ENCODE assay signal across 13 cellular contexts in the genomic region with DNA sequence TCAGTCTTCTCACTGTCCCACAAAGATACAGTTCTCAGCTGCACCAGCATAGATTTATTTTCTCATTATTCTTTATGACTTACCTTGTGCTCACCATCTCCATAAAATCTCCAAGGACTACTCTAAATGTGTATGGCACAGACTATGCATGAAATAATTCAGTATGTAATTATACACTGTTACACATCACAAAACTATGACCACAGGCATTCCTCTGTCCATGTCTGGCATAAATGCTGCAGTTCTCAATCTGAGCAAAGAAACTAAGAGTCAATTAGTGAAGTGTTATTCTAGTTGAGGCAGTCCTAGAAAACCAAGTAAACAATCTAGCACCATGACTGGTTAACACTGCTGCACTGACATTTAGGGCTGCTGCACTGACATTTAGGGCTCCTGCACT. TPM values are rescaled to one million over a fixed set of nuclear protein-coding genes. Genes with fewer than 3 reads are reported as not detected.
A peak's percentile ranks its signal among the peaks of the same experiment; 100 is the strongest.
DNase-seq lines count a peak whose midpoint lies in the region; ATAC-seq, FAIRE-seq and TF ChIP-seq lines count a peak whose summit lies in the region.
"Had no signal": no experiment of that assay in that cellular context is flagged by ENCODE, and none has a peak within 500 bp of the region (broad histone marks: within the 10 kb centered on the region; RNA-seq: fewer than 3 reads in every experiment).

No MANE protein-coding gene starts in this region.

- ATAC-seq in activated naive CD8-positive, alpha-beta T cell treated with anti-CD3 and anti-CD28 coated beads, Interleukin-2, amount 50 U/mL, for 24 hours = no peak
- ATAC-seq: CD8-positive, alpha-beta T cell had no signal

- no peak for FAIRE-seq in GM12892 (lab: Jason Lieb, UNC)

- H3K9ac ChIP-seq in BLaER1 treated with 17β-estradiol and CSF1 and Interleukin-3, amounts not matched to agents 10 nM and 100 nM = 0 out of 22 replicates have a peak overlapping the region, but pooled peaks of 1 of the 11 experiments have one; percentile 46

- no peaks in the 10 kb centered on the region for H3K9me3 ChIP-seq in BLaER1 treated with 17β-estradiol and CSF1 and Interleukin-3, amounts not matched to agents 10 nM and 100 nM (replicated peaks in 1 of 11)

- DNase-seq in HFFc6 (peak; percentile 85), kidney tubule cell (ENCODE audit: low spot score) (peak; percentile 49), GM12892 (ENCODE audit: insufficient read length) (no peak), Kasumi-1 (lab: John Stamatoyannopoulos, UW) (no peak), NCI-H2107 (lab: John Stamatoyannopoulos, UW) (no peak), iPS-NIHi7 (ENCODE audit: extremely low spot score) (no peak)
- no peak for DNase-seq in activated naive CD8-positive, alpha-beta T cell treated with anti-CD3 and anti-CD28 coated beads, Interleukin-2, amount 50 U/mL, for 24 hours
- DNase-seq: activated CD8-positive, alpha-beta memory T cell treated with anti-CD3 and anti-CD28 coated beads, Interleukin-2, amount 50 U/mL, for 48 hours; CD8-positive, alpha-beta T cell; midbrain; substantia nigra; T-helper 9 cell had no signal

- peaks cover 53 to 71% (median 58%) of the 10 kb centered on the region in 10 experiments for H3K4me1 ChIP-seq in BLaER1 treated with 17β-estradiol and CSF1 and Interleukin-3, amounts not matched to agents 10 nM and 100 nM

- peak overlapping the region; percentile 72 for H3K27ac Mint-ChIP-seq in HFFc6
- H3K27ac Mint-ChIP-seq in activated naive CD8-positive, alpha-beta T cell treated with anti-CD3 and anti-CD28 coated beads, Interleukin-2, amount 50 U/mL, for 24 hours = peak overlapping the region; percentile 56
- H3K27ac Mint-ChIP-seq: CD8-positive, alpha-beta T cell had no signal

- H3K4me3 Mint-ChIP-seq in HFFc6 = peak overlapping the region; percentile 46
- peak overlapping the region; percentile 98 for H3K4me3 Mint-ChIP-seq in activated naive CD8-positive, alpha-beta T cell treated with anti-CD3 and anti-CD28 coated beads, Interleukin-2, amount 50 U/mL, for 24 hours
- H3K4me3 Mint-ChIP-seq: CD8-positive, alpha-beta T cell had no signal

- H3K27me3 ChIP-seq in BLaER1 treated with 17β-estradiol and CSF1 and Interleukin-3, amounts not matched to agents 10 nM and 100 nM = no peaks in the 10 kb centered on the region

- peak overlapping the region in 10 of 11 experiments; percentile 4 to 95 (median 34); a peak in 14 of 22 replicates for H3K4me2 ChIP-seq in BLaER1 treated with 17β-estradiol and CSF1 and Interleukin-3, amounts not matched to agents 10 nM and 100 nM

- H3K4me1 Mint-ChIP-seq in HFFc6 (ENCODE audit: low read depth) = peaks cover 33% of the 10 kb centered on the region
- peaks cover 80% of the 10 kb centered on the region for H3K4me1 Mint-ChIP-seq in activated naive CD8-positive, alpha-beta T cell treated with anti-CD3 and anti-CD28 coated beads, Interleukin-2, amount 50 U/mL, for 24 hours

- H3K4me3 ChIP-seq in BLaER1 treated with 17β-estradiol and CSF1 and Interleukin-3, amounts not matched to agents 10 nM and 100 nM = 0 out of 20 replicates have a peak overlapping the region, but pooled peaks of 1 of the 10 experiments have one; percentile 18

- H3K36me3 Mint-ChIP-seq in HFFc6 (ENCODE audit: low read depth) = peaks cover 35% of the 10 kb centered on the region
- peaks cover 61% of the 10 kb centered on the region for H3K36me3 Mint-ChIP-seq in activated naive CD8-positive, alpha-beta T cell treated with anti-CD3 and anti-CD28 coated beads, Interleukin-2, amount 50 U/mL, for 24 hours (ENCODE audit: low read depth)

- peaks cover 8% of the 10 kb centered on the region for H3K27me3 Mint-ChIP-seq in HFFc6 (ENCODE audit: insufficient read depth)
- H3K27me3 Mint-ChIP-seq in activated naive CD8-positive, alpha-beta T cell treated with anti-CD3 and anti-CD28 coated beads, Interleukin-2, amount 50 U/mL, for 24 hours = peaks cover 3% of the 10 kb centered on the region

- peaks cover 33 to 59% (median 48%) of the 10 kb centered on the region in 11 experiments for H3K36me3 ChIP-seq in BLaER1 treated with 17β-estradiol and CSF1 and Interleukin-3, amounts not matched to agents 10 nM and 100 nM

- TF ChIP-seq POLR2A in GM12892 (IDR thresholded peaks at IDR 0.05; ENCODE audit: low read depth, low read length) = no peak

- TF ChIP-seq CTCF in HFFc6 (IDR thresholded peaks at IDR 0.05) = no peak

- peaks cover 20 to 74% (median 72%) of the 10 kb centered on the region in 11 experiments; a peak in 21 of 22 replicates for H4K20me1 ChIP-seq in BLaER1 treated with 17β-estradiol and CSF1 and Interleukin-3, amounts not matched to agents 10 nM and 100 nM

- no peak overlapping the region for H3K27ac ChIP-seq in BLaER1 treated with 17β-estradiol and CSF1 and Interleukin-3, amounts not matched to agents 10 nM and 100 nM

- H3K9me3 Mint-ChIP-seq in HFFc6 = peaks cover 7% of the 10 kb centered on the region; the same call in 1 of the 2 replicates
- no peaks in the 10 kb centered on the region for H3K9me3 Mint-ChIP-seq in activated naive CD8-positive, alpha-beta T cell treated with anti-CD3 and anti-CD28 coated beads, Interleukin-2, amount 50 U/mL, for 24 hours
- H3K9me3 Mint-ChIP-seq: CD8-positive, alpha-beta T cell had no signal

RNA-seq across cellular contexts. Expression of a gene that starts 2.7 kb away (rescaled TPM):
- total RNA-seq in HFFc6 (2021; fragmentation: NEBNext Ultra II Directional; extraction: Animal tissue kit (Norgen Biotek cat#: 25700)) = 100 to 1,000 TPM; 113 to 142 (median 130) TPM
- polyA plus RNA-seq in GM12892 (2012; ENCODE audit: missing spikeins) = 236 TPM

Comparison
In these comparisons a context has a peak if more than half of its experiments do, and no peak if none do; other contexts are left out.
1. DNase-seq: peak in HFFc6 (single experiment) and kidney tubule cell (single experiment); none in activated naive CD8-positive, alpha-beta T cell treated with anti-CD3 and anti-CD28 coated beads, Interleukin-2, amount 50 U/mL, for 24 hours (single experiment), GM12892 (single experiment), Kasumi-1 (0 of 2), NCI-H2107 (single experiment) and iPS-NIHi7 (single experiment).